ENCODE assay signal across 22 cellular contexts in genomic region chr2:142827170-142827569, GRCh38. TPM values are rescaled to one million over a fixed set of nuclear protein-coding genes. Genes with fewer than 3 reads are reported as not detected.
"Had no signal": no experiment of that assay in that cellular context is flagged by ENCODE, and none has a peak within 500 bp of the region (broad histone marks: within the 10 kb centered on the region; RNA-seq: fewer than 3 reads in every experiment).

No MANE protein-coding gene starts in this region.

- H3K36me3 Mint-ChIP-seq: immature natural killer cell, memory B cell had no signal

- H3K4me1 Mint-ChIP-seq: immature natural killer cell, memory B cell had no signal

- H3K4me2 ChIP-seq: hepatocyte had no signal

- H2AFZ ChIP-seq: hepatocyte had no signal

- H3K79me2 ChIP-seq: hepatocyte had no signal

- ATAC-seq: foreskin keratinocyte, gastroesophageal sphincter, heart left ventricle, left cardiac atrium, left lung, left ventricle myocardium superior had no signal

- H3K4me3 ChIP-seq: coronary artery, dorsolateral prefrontal cortex, esophagus muscularis mucosa, gastroesophageal sphincter, heart left ventricle, hepatocyte, left lung, lung had no signal

- H3K4me3 Mint-ChIP-seq: immature natural killer cell, memory B cell had no signal

- H3K27ac Mint-ChIP-seq: immature natural killer cell, memory B cell had no signal

- H3K4me1 ChIP-seq: esophagus muscularis mucosa, gastroesophageal sphincter, heart left ventricle, left lung had no signal

- H3K9me3 ChIP-seq: esophagus muscularis mucosa, gastroesophageal sphincter, heart left ventricle, left lung had no signal

- H3K36me3 ChIP-seq: esophagus muscularis mucosa, gastroesophageal sphincter, heart left ventricle, left lung had no signal

- H3K27me3 ChIP-seq: dorsolateral prefrontal cortex, esophagus muscularis mucosa, foreskin keratinocyte, gastroesophageal sphincter, heart left ventricle, hepatocyte, left lung had no signal

- H3K27me3 Mint-ChIP-seq: memory B cell had no signal

- DNase-seq: dermis blood vessel endothelial cell; dorsolateral prefrontal cortex; effector CD4-positive, alpha-beta T cell; effector memory CD4-positive, alpha-beta T cell; foreskin keratinocyte; heart left ventricle; hypothalamus; immature natural killer cell; islet precursor cell; left cardiac atrium; left ventricle myocardium superior; mammary epithelial cell; mesendoderm; midbrain had no signal

- H3K27ac ChIP-seq: coronary artery, dorsolateral prefrontal cortex, esophagus muscularis mucosa, foreskin keratinocyte, gastroesophageal sphincter, heart left ventricle, hepatocyte, left lung had no signal

RNA-seq across cellular contexts. Expression of gene KYNU, which starts 50.3 kb away (rescaled TPM):
- total RNA-seq: endothelial cell of umbilical vein had no signal
